In genomic region chr4:168794092-168794707, GRCh38 we compare ENCODE assay signal across 20 cellular contexts.
DNase-seq lines count a peak whose midpoint lies in the region; ATAC-seq, FAIRE-seq and TF ChIP-seq lines count a peak whose summit lies in the region.
"Had no signal": no experiment of that assay in that cellular context is flagged by ENCODE, and none has a peak within 500 bp of the region (broad histone marks: within the 10 kb centered on the region; RNA-seq: fewer than 3 reads in every experiment).

No MANE protein-coding gene starts in this region.

- no peak overlapping the region for H3K4me3 ChIP-seq in A549
- H3K4me3 ChIP-seq in HEK293 (ENCODE audit: low read depth, low read length) = no peak overlapping the region
- no peak overlapping the region for H3K4me3 ChIP-seq in endodermal cell (ENCODE audit: low read length)
- H3K4me3 ChIP-seq: SJCRH30 had no signal

- POLR2A ChIA-PET in A549 (lab: Yijun Ruan, JAX) = no interaction called here
- POLR2A ChIA-PET in HEK293 (lab: Yijun Ruan, JAX) = no interaction called here

- H3K4me3 Mint-ChIP-seq in endodermal cell (no peak overlapping the region), osteocyte (ENCODE audit: unreplicated experiment) (no peak overlapping the region)
- H3K4me3 Mint-ChIP-seq: CD4-positive, CD25-positive, alpha-beta regulatory T cell; HFFc6 had no signal

- H3K27ac Mint-ChIP-seq in endodermal cell = peak overlapping the region; percentile 48
- H3K27ac Mint-ChIP-seq in osteocyte (ENCODE audit: unreplicated experiment) = peak overlapping the region; percentile 74
- H3K27ac Mint-ChIP-seq: CD4-positive, CD25-positive, alpha-beta regulatory T cell; HFFc6 had no signal

- CTCF ChIA-PET in A549 (lab: Yijun Ruan, JAX) = no interaction called here
- CTCF ChIA-PET in HEK293 (lab: Yijun Ruan, JAX) = no interaction called here

- no peaks in the 10 kb centered on the region for H3K27me3 Mint-ChIP-seq in endodermal cell (ENCODE audit: insufficient read depth)
- H3K27me3 Mint-ChIP-seq in osteocyte (ENCODE audit: unreplicated experiment) = no peaks in the 10 kb centered on the region

- H3K4me1 ChIP-seq in A549 (peaks cover 61% of the 10 kb centered on the region), HEK293 (ENCODE audit: control insufficient read depth, insufficient read depth, low read length) (no peaks in the 10 kb centered on the region; the same call in 1 of the 2 replicates), endodermal cell (ENCODE audit: control insufficient read depth, insufficient read depth, low read length) (no peaks in the 10 kb centered on the region)

- TF ChIP-seq EP300 in A549 (IDR thresholded peaks at IDR 0.05) = no peak

- TF ChIP-seq POLR2A in A549 (IDR thresholded peaks at IDR 0.05; ENCODE audit: low read length) = no peak

- TF ChIP-seq CTCF in A549 (IDR thresholded peaks at IDR 0.05) (no peak), HEK293 (tag by site-specific recombination; IDR thresholded peaks at IDR 0.05) (no peak), endodermal cell (conservative IDR thresholded peaks at IDR 0.05) (no peak), osteocyte (IDR thresholded peaks at IDR 0.05) (no peak)

- TF ChIP-seq RAD21 in A549 (conservative IDR thresholded peaks at IDR 0.05 in 1 of 2, IDR thresholded peaks at IDR 0.05 in 1 of 2) = no peak

- no peaks in the 10 kb centered on the region for H3K27me3 ChIP-seq in endodermal cell (ENCODE audit: control insufficient read depth, insufficient read depth, low read length, poor library complexity, severe bottlenecking)
- H3K27me3 ChIP-seq: SJCRH30 had no signal

- H3K9ac ChIP-seq in endodermal cell (ENCODE audit: extremely low read depth, low read length, poor library complexity, severe bottlenecking) = no peak overlapping the region

- peak overlapping the region; percentile 77 for H3K4me2 ChIP-seq in A549

- H3K9me3 ChIP-seq in A549 (no peaks in the 10 kb centered on the region), HEK293 (ENCODE audit: control insufficient read depth, insufficient read depth, low read depth, low read length) (no peaks in the 10 kb centered on the region), endodermal cell (ENCODE audit: control insufficient read depth, low read length) (peaks cover 10% of the 10 kb centered on the region)
- H3K9me3 ChIP-seq: Caco-2, SJCRH30 had no signal

- 95% methylated on average over 11 of the region's 20 CpGs for WGBS in A549 (ENCODE audit: missing lambda C conversion rate)
- 91 to 93% methylated on average over 3 to 20 of the region's 20 CpGs for WGBS in endodermal cell (ENCODE audit: insufficient coverage in 1 of 2, insufficient read length in 1 of 2), 2 experiments

- DNase-seq in A549 (ENCODE audit: low read depth in 1 of 2, low spot score in 1 of 2) = no peak
- peak; percentile 56 for DNase-seq in endodermal cell
- no peak for DNase-seq in osteocyte (ENCODE audit: extremely low spot score, unreplicated experiment)
- DNase-seq in NCI-H146 treated with DMSO at 0.1 percent for 48 hours (lab: John Stamatoyannopoulos, UW; ENCODE audit: unreplicated experiment) = no peak
- no peak for DNase-seq in NCI-H2196 treated with DMSO at 0.1 percent for 48 hours (lab: John Stamatoyannopoulos, UW; ENCODE audit: unreplicated experiment)
- DNase-seq in GM19239 (ENCODE audit: insufficient read length, low spot score) = no peak
- DNase-seq: Caco-2; CD4-positive, CD25-positive, alpha-beta regulatory T cell; DMS153; HFFc6; MM.1S; NCI-H1105 treated with DMSO at 0.1 percent for 48 hours; NCI-H187; NK-92 treated with Interleukin-12 subunit alpha and Interleukin-12 subunit beta, amount 100 ng/mL, for 24 hours; OCI-M1; RPMI8226; SJCRH30 had no signal

- H3K36me3 Mint-ChIP-seq in endodermal cell (ENCODE audit: low read depth) (peaks cover 3% of the 10 kb centered on the region), osteocyte (ENCODE audit: unreplicated experiment) (peaks cover 9% of the 10 kb centered on the region)
- H3K36me3 Mint-ChIP-seq: CD4-positive, CD25-positive, alpha-beta regulatory T cell had no signal

- H3K9me3 Mint-ChIP-seq in endodermal cell = peaks cover 7% of the 10 kb centered on the region
- no peaks in the 10 kb centered on the region for H3K9me3 Mint-ChIP-seq in osteocyte (ENCODE audit: unreplicated experiment)
- H3K9me3 Mint-ChIP-seq: CD4-positive, CD25-positive, alpha-beta regulatory T cell; HFFc6 had no signal

- FAIRE-seq in A549 (lab: Jason Lieb, UNC) (no peak), GM19239 (lab: Jason Lieb, UNC) (no peak)
- FAIRE-seq: H1, HepG2 had no signal

- no peak for ATAC-seq in A549
- ATAC-seq: HepG2 had no signal

- peaks cover 41% of the 10 kb centered on the region for H3K4me1 Mint-ChIP-seq in endodermal cell
- peaks cover 49% of the 10 kb centered on the region for H3K4me1 Mint-ChIP-seq in osteocyte (ENCODE audit: unreplicated experiment)

- no peaks in the 10 kb centered on the region for H3K36me3 ChIP-seq in HEK293 (ENCODE audit: control insufficient read depth in 2 of 2, insufficient read depth in 1 of 2, low read length in 2 of 2)
- H3K36me3 ChIP-seq in endodermal cell (ENCODE audit: control insufficient read depth, insufficient read depth, low read length) = no peaks in the 10 kb centered on the region
- H3K36me3 ChIP-seq: SJCRH30 had no signal

- peak overlapping the region; percentile 91 to 95 for H3K27ac ChIP-seq in A549
- no peak overlapping the region for H3K27ac ChIP-seq in HEK293 (ENCODE audit: extremely low read depth, low read depth, low read length)
- H3K27ac ChIP-seq in endodermal cell (ENCODE audit: low read depth, low read length) = no peak overlapping the region
- H3K27ac ChIP-seq: SJCRH30 had no signal

TF ChIP-seq in A549, 52 proteins besides CTCF, POLR2A, EP300 and RAD21 (continues in another document):
- no peak for TF ChIP-seq HOXB5 (CRISPR knock-in tag; IDR thresholded peaks at IDR 0.05)
- no peak for TF ChIP-seq JUN (IDR thresholded peaks at IDR 0.05)
- no peak for TF ChIP-seq BHLHE40 (IDR thresholded peaks at IDR 0.05; ENCODE audit: low read depth, low read length)
- no peak for TF ChIP-seq NPAS2 (CRISPR knock-in tag; IDR thresholded peaks at IDR 0.05; ENCODE audit: borderline replicate concordance)
- TF ChIP-seq CEBPB (IDR thresholded peaks at IDR 0.05) = no peak
- no peak for TF ChIP-seq ESRRA (IDR thresholded peaks at IDR 0.05; ENCODE audit: borderline replicate concordance, low read length)
- no peak for TF ChIP-seq CHD2 (IDR thresholded peaks at IDR 0.05; ENCODE audit: low read length, partially characterized antibody)
- TF ChIP-seq TFCP2L1 (CRISPR knock-in tag; IDR thresholded peaks at IDR 0.05) = no peak
- TF ChIP-seq, protein P1, sequence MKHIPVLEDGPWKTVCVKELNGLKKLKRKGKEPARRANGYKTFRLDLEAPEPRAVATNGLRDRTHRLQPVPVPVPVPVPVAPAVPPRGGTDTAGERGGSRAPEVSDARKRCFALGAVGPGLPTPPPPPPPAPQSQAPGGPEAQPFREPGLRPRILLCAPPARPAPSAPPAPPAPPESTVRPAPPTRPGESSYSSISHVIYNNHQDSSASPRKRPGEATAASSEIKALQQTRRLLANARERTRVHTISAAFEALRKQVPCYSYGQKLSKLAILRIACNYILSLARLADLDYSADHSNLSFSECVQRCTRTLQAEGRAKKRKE (CRISPR knock-in tag; IDR thresholded peaks at IDR 0.05; ENCODE audit: low read depth) = no peak

TF ChIP-seq in HEK293, 187 proteins besides CTCF, POLR2A, EP300 and RAD21:
- TF ChIP-seq HIC1 (tag by site-specific recombination; IDR thresholded peaks at IDR 0.05) = no peak
- TF ChIP-seq, protein P2, sequence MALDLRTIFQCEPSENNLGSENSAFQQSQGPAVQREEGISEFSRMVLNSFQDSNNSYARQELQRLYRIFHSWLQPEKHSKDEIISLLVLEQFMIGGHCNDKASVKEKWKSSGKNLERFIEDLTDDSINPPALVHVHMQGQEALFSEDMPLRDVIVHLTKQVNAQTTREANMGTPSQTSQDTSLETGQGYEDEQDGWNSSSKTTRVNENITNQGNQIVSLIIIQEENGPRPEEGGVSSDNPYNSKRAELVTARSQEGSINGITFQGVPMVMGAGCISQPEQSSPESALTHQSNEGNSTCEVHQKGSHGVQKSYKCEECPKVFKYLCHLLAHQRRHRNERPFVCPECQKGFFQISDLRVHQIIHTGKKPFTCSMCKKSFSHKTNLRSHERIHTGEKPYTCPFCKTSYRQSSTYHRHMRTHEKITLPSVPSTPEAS (tag by site-specific recombination; IDR thresholded peaks at IDR 0.05) = peak; percentile 58; the same call in 1 of the 2 replicates

Comparison
In these comparisons a context has a peak if more than half of its experiments do, and no peak if none do; other contexts are left out.
1. H3K27ac ChIP-seq: peak in A549 (2 of 2); none in HEK293 (single experiment) and endodermal cell (single experiment).